14 cellular contexts compared by ENCODE assay signal in genomic region chr1:34763142-34763781, GRCh38. TPM values are rescaled to one million over a fixed set of nuclear protein-coding genes. Genes with fewer than 3 reads are reported as not detected.
DNase-seq lines count a peak whose midpoint lies in the region; TF ChIP-seq lines count a peak whose summit lies in the region.
"Had no signal": no experiment of that assay in that cellular context is flagged by ENCODE, and none has a peak within 500 bp of the region (broad histone marks: within the 10 kb centered on the region; RNA-seq: fewer than 3 reads in every experiment).

No MANE protein-coding gene starts in this region.

- no peak overlapping the region for H4K91ac ChIP-seq in neuronal stem cell (ENCODE audit: low read depth, low read length, poor library complexity)

- peaks cover 2% of the 10 kb centered on the region for H3K27me3 Mint-ChIP-seq in glutamatergic neuron (ENCODE audit: unreplicated experiment)

- WGBS in neuronal stem cell (ENCODE audit: extremely low coverage in 2 of 2, insufficient read length in 2 of 2, insufficient replicate concordance in 1 of 2), 2 donors, result no CpG with 5 or more reads among the region's 8 CpGs

- peaks cover 0 to 15% (median 0%) of the 10 kb centered on the region in 3 experiments for H3K27me3 ChIP-seq in neuronal stem cell (ENCODE audit: control insufficient read depth in 3 of 3, insufficient read depth in 3 of 3, low read depth in 1 of 3, low read length in 3 of 3)
- H3K27me3 ChIP-seq: body of pancreas had no signal

- H3K9me3 ChIP-seq in neuronal stem cell (replicated peaks in 1 of 2; ENCODE audit: control insufficient read depth in 2 of 2, insufficient read depth in 1 of 2, low read depth in 1 of 2, low read length in 2 of 2), result no peaks in the 10 kb centered on the region
- H3K9me3 ChIP-seq: body of pancreas, thoracic aorta had no signal

- no peak overlapping the region for H2AK5ac ChIP-seq in neuronal stem cell (ENCODE audit: low read depth, low read length)

- H2BK5ac ChIP-seq in neuronal stem cell (ENCODE audit: low read length), result no peak overlapping the region

- H3K14ac ChIP-seq in neuronal stem cell (ENCODE audit: low read length), result peak overlapping the region; percentile 76

- H3K36me3 ChIP-seq in neuronal stem cell (replicated peaks in 1 of 2; ENCODE audit: control insufficient read depth in 2 of 2, insufficient read depth in 2 of 2, low read length in 2 of 2), result no peaks in the 10 kb centered on the region
- H3K36me3 ChIP-seq: thoracic aorta had no signal

- peaks cover 3% of the 10 kb centered on the region for H3K36me3 Mint-ChIP-seq in glutamatergic neuron (ENCODE audit: unreplicated experiment)

- H3K18ac ChIP-seq in neuronal stem cell (ENCODE audit: low read length), result no peak overlapping the region

- no peak overlapping the region for H3K4ac ChIP-seq in neuronal stem cell (ENCODE audit: low read length)

- H3K79me1 ChIP-seq in neuronal stem cell (ENCODE audit: low read depth, low read length), result no peaks in the 10 kb centered on the region

- H3K9ac ChIP-seq in neuronal stem cell (ENCODE audit: low read depth, low read length, poor library complexity), result no peak overlapping the region

- H3K27ac ChIP-seq in epithelial cell of prostate (peak overlapping the region; percentile 100), neuronal stem cell (replicated peaks; ENCODE audit: low read length) (no peak overlapping the region)
- H3K27ac ChIP-seq: body of pancreas, thoracic aorta had no signal

- no peak for TF ChIP-seq CTCF in glutamatergic neuron (IDR thresholded peaks at IDR 0.05; ENCODE audit: partially characterized antibody, unreplicated experiment)

- H3K4me3 Mint-ChIP-seq in glutamatergic neuron (ENCODE audit: unreplicated experiment), result no peak overlapping the region

- no peak overlapping the region for H3K23ac ChIP-seq in neuronal stem cell (ENCODE audit: low read depth, low read length, poor library complexity)

- H3K4me2 ChIP-seq in neuronal stem cell (ENCODE audit: insufficient read depth, low read length, poor library complexity, severe bottlenecking), result no peak overlapping the region

- no peak overlapping the region for H2BK12ac ChIP-seq in neuronal stem cell (ENCODE audit: low read length)

- peaks cover 0 to 2% of the 10 kb centered on the region in 2 donors for H3K4me1 ChIP-seq in neuronal stem cell (ENCODE audit: control insufficient read depth in 2 of 2, insufficient read depth in 1 of 2, low read depth in 1 of 2, low read length in 2 of 2)
- H3K4me1 ChIP-seq: body of pancreas had no signal

- no peak overlapping the region for H2BK120ac ChIP-seq in neuronal stem cell (ENCODE audit: low read depth, low read length)

- peak overlapping the region in 1 of 2 donors; percentile 9 for H3K4me3 ChIP-seq in neuronal stem cell (ENCODE audit: low read length in 2 of 2)
- H3K4me3 ChIP-seq: body of pancreas, thoracic aorta had no signal

- H2AFZ ChIP-seq in neuronal stem cell (ENCODE audit: low read length), result no peak overlapping the region

- no peaks in the 10 kb centered on the region for H3K4me1 Mint-ChIP-seq in glutamatergic neuron (ENCODE audit: low read depth, unreplicated experiment)

- H4K8ac ChIP-seq in neuronal stem cell (ENCODE audit: low read depth, low read length), result no peak overlapping the region

- H3K27ac Mint-ChIP-seq in glutamatergic neuron (ENCODE audit: unreplicated experiment), result no peak overlapping the region

- H2BK15ac ChIP-seq in neuronal stem cell (ENCODE audit: low read length), result no peak overlapping the region

- peak; percentile 84 for DNase-seq in ELR (ENCODE audit: low read depth)
- DNase-seq in NCI-H226, result peak; percentile 75
- DNase-seq in epithelial cell of prostate (ENCODE audit: low read depth, low spot score), result peak; percentile 78
- no peak for DNase-seq in neuronal stem cell (ENCODE audit: low spot score)
- no peak for DNase-seq in SKM-1 treated with dmso at 0.1 percent for 144 hours (lab: John Stamatoyannopoulos, UW; ENCODE audit: unreplicated experiment)
- DNase-seq in NCI-H1417 (lab: John Stamatoyannopoulos, UW), result no peak
- DNase-seq in glutamatergic neuron, result no peak
- no peak for DNase-seq in nucleus accumbens (lab: John Stamatoyannopoulos, UW)
- DNase-seq: activated CD4-positive, alpha-beta T cell treated with anti-CD3 and anti-CD28 coated beads for 4 hours; body of pancreas; NCI-H1105; NCI-H526 had no signal

- H3K9me3 Mint-ChIP-seq in glutamatergic neuron (ENCODE audit: unreplicated experiment), result peaks cover 2% of the 10 kb centered on the region

RNA-seq across cellular contexts. Expression of gene GJB4, which starts 3.7 kb away (rescaled TPM):
- polyA plus RNA-seq in neuronal stem cell (2013, experiment 1 of 2), result not detected
- not detected for polyA plus RNA-seq in neuronal stem cell (2013, experiment 2 of 2)
- total RNA-seq in glutamatergic neuron (ENCODE audit: unreplicated experiment), result not detected
- total RNA-seq: body of pancreas, myocyte, thoracic aorta had no signal

RNA-seq across cellular contexts. Expression of gene GJB5, which starts 8.4 kb away (rescaled TPM):
- 0.03 TPM for polyA plus RNA-seq in neuronal stem cell (2013, experiment 1 of 2)
- 0.07 TPM for polyA plus RNA-seq in neuronal stem cell (2013, experiment 2 of 2)
- total RNA-seq in glutamatergic neuron (ENCODE audit: unreplicated experiment), result not detected
- total RNA-seq: body of pancreas, myocyte, thoracic aorta had no signal

RNA-seq across cellular contexts. Expression of gene GJB3, which starts 17.8 kb away (rescaled TPM):
- polyA plus RNA-seq in neuronal stem cell (2013, experiment 1 of 2), result not detected
- polyA plus RNA-seq in neuronal stem cell (2013, experiment 2 of 2), result not detected
- total RNA-seq in glutamatergic neuron (ENCODE audit: unreplicated experiment), result not detected
- total RNA-seq: myocyte had no signal

RNA-seq across cellular contexts. Expression of gene GJA4, which starts 29.5 kb away (rescaled TPM):
- polyA plus RNA-seq in neuronal stem cell (2013, experiment 1 of 2), result 0.01 TPM
- polyA plus RNA-seq in neuronal stem cell (2013, experiment 2 of 2), result not detected
- not detected for total RNA-seq in glutamatergic neuron (ENCODE audit: unreplicated experiment)
- total RNA-seq: myocyte had no signal

Comparison
In these comparisons a context has a peak if more than half of its experiments do, and no peak if none do; other contexts are left out.
1. DNase-seq: peak in ELR (single experiment), NCI-H226 (single experiment) and epithelial cell of prostate (single experiment); none in neuronal stem cell (single experiment), SKM-1 treated with dmso at 0.1 percent for 144 hours (single experiment), NCI-H1417 (0 of 3), glutamatergic neuron (single experiment) and nucleus accumbens (0 of 56).